ENCODE assay signal across 9 cellular contexts in genomic region chr9:131661954-131662621, GRCh38.
DNase-seq lines count a peak whose midpoint lies in the region; ATAC-seq and TF ChIP-seq lines count a peak whose summit lies in the region.
"Had no signal": no experiment of that assay in that cellular context is flagged by ENCODE, and none has a peak within 500 bp of the region (broad histone marks: within the 10 kb centered on the region; RNA-seq: fewer than 3 reads in every experiment).

No MANE protein-coding gene starts in this region.

- peaks cover 79% of the 10 kb centered on the region for H3K4me1 Mint-ChIP-seq in activated naive CD8-positive, alpha-beta T cell treated with anti-CD3 and anti-CD28 coated beads, Interleukin-2, amount 50 U/mL, for 24 hours

- peak; percentile 77 for DNase-seq in GM12865 (ENCODE audit: low read depth)
- peak; percentile 74 to 75 for DNase-seq in activated CD4-positive, alpha-beta T cell treated with anti-CD3 and anti-CD28 coated beads for 4 hours
- DNase-seq in activated naive CD8-positive, alpha-beta T cell treated with anti-CD3 and anti-CD28 coated beads, Interleukin-2, amount 50 U/mL, for 24 hours = peak; percentile 68
- peak; percentile 58 to 60 for DNase-seq in stimulated activated CD4-positive, alpha-beta T cell treated with anti-CD3 and anti-CD28 coated beads, Interleukin-1b, Interleukin-23, amount 100 ng/mL, for 4 hours (ENCODE audit: low read depth in 2 of 2)
- no peak for DNase-seq in NCI-H1694 (lab: John Stamatoyannopoulos, UW)
- DNase-seq in cerebellar cortex (ENCODE audit: low spot score) = no peak
- DNase-seq in NCI-H2029 (lab: John Stamatoyannopoulos, UW) = no peak
- DNase-seq: kidney glomerular epithelial cell had no signal

- ATAC-seq in activated naive CD8-positive, alpha-beta T cell treated with anti-CD3 and anti-CD28 coated beads, Interleukin-2, amount 50 U/mL, for 24 hours = peak; percentile 90
- ATAC-seq in HG02798 (IDR thresholded peaks at IDR 0.05; ENCODE audit: poor library complexity, unreplicated experiment) = no peak

- no peaks in the 10 kb centered on the region for H3K27me3 Mint-ChIP-seq in activated naive CD8-positive, alpha-beta T cell treated with anti-CD3 and anti-CD28 coated beads, Interleukin-2, amount 50 U/mL, for 24 hours

- peaks cover 15% of the 10 kb centered on the region for H3K36me3 Mint-ChIP-seq in activated naive CD8-positive, alpha-beta T cell treated with anti-CD3 and anti-CD28 coated beads, Interleukin-2, amount 50 U/mL, for 24 hours (ENCODE audit: low read depth)

- H3K9me3 Mint-ChIP-seq in activated naive CD8-positive, alpha-beta T cell treated with anti-CD3 and anti-CD28 coated beads, Interleukin-2, amount 50 U/mL, for 24 hours = no peaks in the 10 kb centered on the region

- no peak overlapping the region for H3K4me3 Mint-ChIP-seq in activated naive CD8-positive, alpha-beta T cell treated with anti-CD3 and anti-CD28 coated beads, Interleukin-2, amount 50 U/mL, for 24 hours

- no peak for TF ChIP-seq CTCF in GM12865 (IDR thresholded peaks at IDR 0.05; ENCODE audit: insufficient read depth, low read depth, low read length, missing control alignments)

- peak overlapping the region; percentile 83 for H3K27ac Mint-ChIP-seq in activated naive CD8-positive, alpha-beta T cell treated with anti-CD3 and anti-CD28 coated beads, Interleukin-2, amount 50 U/mL, for 24 hours

- peak overlapping the region; percentile 26 for H3K4me3 ChIP-seq in GM12865 (ENCODE audit: low read depth, low read length)

Comparison
In these comparisons a context has a peak if more than half of its experiments do, and no peak if none do; other contexts are left out.
1. DNase-seq: peak in GM12865 (single experiment), activated CD4-positive, alpha-beta T cell treated with anti-CD3 and anti-CD28 coated beads for 4 hours (2 of 2), activated naive CD8-positive, alpha-beta T cell treated with anti-CD3 and anti-CD28 coated beads, Interleukin-2, amount 50 U/mL, for 24 hours (single experiment) and stimulated activated CD4-positive, alpha-beta T cell treated with anti-CD3 and anti-CD28 coated beads, Interleukin-1b, Interleukin-23, amount 100 ng/mL, for 4 hours (2 of 2); none in NCI-H1694 (single experiment), cerebellar cortex (single experiment) and NCI-H2029 (single experiment).